In genomic region chr6:28981833-28982475, GRCh38 we compare ENCODE assay signal across 1 cellular context.
A peak's percentile ranks its signal among the peaks of the same experiment; 100 is the strongest.
TF ChIP-seq lines count a peak whose summit lies in the region.

No MANE protein-coding gene starts in this region.

TF ChIP-seq in K562, 482 proteins besides CTCF, POLR2A, EP300 and RAD21 (continued from another document and continues in another):
- TF ChIP-seq, protein P1, sequence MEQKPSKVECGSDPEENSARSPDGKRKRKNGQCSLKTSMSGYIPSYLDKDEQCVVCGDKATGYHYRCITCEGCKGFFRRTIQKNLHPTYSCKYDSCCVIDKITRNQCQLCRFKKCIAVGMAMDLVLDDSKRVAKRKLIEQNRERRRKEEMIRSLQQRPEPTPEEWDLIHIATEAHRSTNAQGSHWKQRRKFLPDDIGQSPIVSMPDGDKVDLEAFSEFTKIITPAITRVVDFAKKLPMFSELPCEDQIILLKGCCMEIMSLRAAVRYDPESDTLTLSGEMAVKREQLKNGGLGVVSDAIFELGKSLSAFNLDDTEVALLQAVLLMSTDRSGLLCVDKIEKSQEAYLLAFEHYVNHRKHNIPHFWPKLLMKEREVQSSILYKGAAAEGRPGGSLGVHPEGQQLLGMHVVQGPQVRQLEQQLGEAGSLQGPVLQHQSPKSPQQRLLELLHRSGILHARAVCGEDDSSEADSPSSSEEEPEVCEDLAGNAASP (IDR thresholded peaks at IDR 0.05): no peak
- TF ChIP-seq, protein P2, sequence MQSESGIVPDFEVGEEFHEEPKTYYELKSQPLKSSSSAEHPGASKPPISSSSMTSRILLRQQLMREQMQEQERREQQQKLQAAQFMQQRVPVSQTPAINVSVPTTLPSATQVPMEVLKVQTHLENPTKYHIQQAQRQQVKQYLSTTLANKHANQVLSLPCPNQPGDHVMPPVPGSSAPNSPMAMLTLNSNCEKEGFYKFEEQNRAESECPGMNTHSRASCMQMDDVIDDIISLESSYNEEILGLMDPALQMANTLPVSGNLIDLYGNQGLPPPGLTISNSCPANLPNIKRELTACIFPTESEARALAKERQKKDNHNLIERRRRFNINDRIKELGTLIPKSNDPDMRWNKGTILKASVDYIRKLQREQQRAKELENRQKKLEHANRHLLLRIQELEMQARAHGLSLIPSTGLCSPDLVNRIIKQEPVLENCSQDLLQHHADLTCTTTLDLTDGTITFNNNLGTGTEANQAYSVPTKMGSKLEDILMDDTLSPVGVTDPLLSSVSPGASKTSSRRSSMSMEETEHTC (IDR thresholded peaks at IDR 0.05): no peak; the same call in 1 of the 2 replicates
- TF ChIP-seq SNRNP70 (optimal IDR thresholded peaks at IDR 0.05; ENCODE audit: low read depth, low read length) (no peak), LEF1 (IDR thresholded peaks at IDR 0.05) (no peak), ZBTB43 (CRISPR knock-in tag; IDR thresholded peaks at IDR 0.05) (no peak), KDM4B (IDR thresholded peaks at IDR 0.05; ENCODE audit: borderline replicate concordance in 2 of 2, low read depth in 1 of 2) (no peak), ZNF280A (IDR thresholded peaks at IDR 0.05; ENCODE audit: low read depth, partially characterized antibody) (no peak), HNRNPH1 (optimal IDR thresholded peaks at IDR 0.05; ENCODE audit: low read depth, low read length) (no peak), ZKSCAN8 (CRISPR knock-in tag; IDR thresholded peaks at IDR 0.05) (peak; percentile 59; the same call in 1 of the 2 replicates), CREB5 (CRISPR knock-in tag; IDR thresholded peaks at IDR 0.05) (no peak), ZNF445 (CRISPR knock-in tag; IDR thresholded peaks at IDR 0.05; ENCODE audit: low read depth) (no peak), ZZZ3 (IDR thresholded peaks at IDR 0.05) (no peak), CBX2 (IDR thresholded peaks at IDR 0.05; ENCODE audit: insufficient read depth, low read length, poor library complexity, severe bottlenecking) (no peak), NCOA4 (IDR thresholded peaks at IDR 0.05; ENCODE audit: partially characterized antibody) (no peak), RBM34 (IDR thresholded peaks at IDR 0.05; ENCODE audit: borderline replicate concordance, insufficient read depth, low read length) (no peak), ZNF444 (CRISPR knock-in tag; IDR thresholded peaks at IDR 0.05) (no peak), JUNB (CRISPR knock-in tag; conservative IDR thresholded peaks at IDR 0.05) (no peak), ZHX1 (conservative IDR thresholded peaks at IDR 0.05; ENCODE audit: low read length) (no peak), ZNF133 (CRISPR knock-in tag; IDR thresholded peaks at IDR 0.05) (no peak), SRSF9 (IDR thresholded peaks at IDR 0.05; ENCODE audit: borderline replicate concordance, low read depth, low read length) (no peak), ZNF197 (CRISPR knock-in tag; IDR thresholded peaks at IDR 0.05; ENCODE audit: low read depth) (peak; percentile 40; the same call in 1 of the 2 replicates), ATF7 (IDR thresholded peaks at IDR 0.05) (peak; percentile 66), ZNF584 (CRISPR knock-in tag; IDR thresholded peaks at IDR 0.05; ENCODE audit: low read depth) (0 out of 2 replicates have a peak, but pooled peaks have one; percentile 56), BRCA1 (IDR thresholded peaks at IDR 0.05) (no peak), BRCA1 (CRISPR knock-in tag; IDR thresholded peaks at IDR 0.05) (no peak), SETDB1 (IDR thresholded peaks at IDR 0.05; ENCODE audit: low read length) (no peak), ESRRB (CRISPR knock-in tag; IDR thresholded peaks at IDR 0.05; ENCODE audit: borderline replicate concordance) (no peak), CBX8 (IDR thresholded peaks at IDR 0.05; ENCODE audit: borderline replicate concordance, extremely low read depth, low read depth, low read length, poor library complexity, severe bottlenecking) (no peak), SRSF1 (IDR thresholded peaks at IDR 0.05; ENCODE audit: low read depth, low read length) (no peak), KLF13 (tag; IDR thresholded peaks at IDR 0.05; ENCODE audit: borderline replicate concordance, low read depth) (peak; percentile 88), BCL6 (CRISPR knock-in tag; IDR thresholded peaks at IDR 0.05) (no peak), ZNF609 (CRISPR knock-in tag; IDR thresholded peaks at IDR 0.05; ENCODE audit: borderline replicate concordance) (peak; percentile 64; the same call in 1 of the 2 replicates), ARID2 (IDR thresholded peaks at IDR 0.05) (no peak), KAT2B (IDR thresholded peaks at IDR 0.05; ENCODE audit: low read depth, low read length) (no peak), MEF2A (IDR thresholded peaks at IDR 0.05; ENCODE audit: control insufficient read depth, low read depth, low read length) (no peak), ZNF696 (CRISPR knock-in tag; conservative IDR thresholded peaks at IDR 0.05) (no peak)
- TF ChIP-seq, protein P3, sequence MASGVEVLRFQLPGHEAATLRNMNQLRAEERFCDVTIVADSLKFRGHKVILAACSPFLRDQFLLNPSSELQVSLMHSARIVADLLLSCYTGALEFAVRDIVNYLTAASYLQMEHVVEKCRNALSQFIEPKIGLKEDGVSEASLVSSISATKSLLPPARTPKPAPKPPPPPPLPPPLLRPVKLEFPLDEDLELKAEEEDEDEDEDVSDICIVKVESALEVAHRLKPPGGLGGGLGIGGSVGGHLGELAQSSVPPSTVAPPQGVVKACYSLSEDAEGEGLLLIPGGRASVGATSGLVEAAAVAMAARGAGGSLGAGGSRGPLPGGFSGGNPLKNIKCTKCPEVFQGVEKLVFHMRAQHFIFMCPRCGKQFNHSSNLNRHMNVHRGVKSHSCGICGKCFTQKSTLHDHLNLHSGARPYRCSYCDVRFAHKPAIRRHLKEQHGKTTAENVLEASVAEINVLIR (CRISPR knock-in tag; IDR thresholded peaks at IDR 0.05): no peak
- TF ChIP-seq, protein P4, sequence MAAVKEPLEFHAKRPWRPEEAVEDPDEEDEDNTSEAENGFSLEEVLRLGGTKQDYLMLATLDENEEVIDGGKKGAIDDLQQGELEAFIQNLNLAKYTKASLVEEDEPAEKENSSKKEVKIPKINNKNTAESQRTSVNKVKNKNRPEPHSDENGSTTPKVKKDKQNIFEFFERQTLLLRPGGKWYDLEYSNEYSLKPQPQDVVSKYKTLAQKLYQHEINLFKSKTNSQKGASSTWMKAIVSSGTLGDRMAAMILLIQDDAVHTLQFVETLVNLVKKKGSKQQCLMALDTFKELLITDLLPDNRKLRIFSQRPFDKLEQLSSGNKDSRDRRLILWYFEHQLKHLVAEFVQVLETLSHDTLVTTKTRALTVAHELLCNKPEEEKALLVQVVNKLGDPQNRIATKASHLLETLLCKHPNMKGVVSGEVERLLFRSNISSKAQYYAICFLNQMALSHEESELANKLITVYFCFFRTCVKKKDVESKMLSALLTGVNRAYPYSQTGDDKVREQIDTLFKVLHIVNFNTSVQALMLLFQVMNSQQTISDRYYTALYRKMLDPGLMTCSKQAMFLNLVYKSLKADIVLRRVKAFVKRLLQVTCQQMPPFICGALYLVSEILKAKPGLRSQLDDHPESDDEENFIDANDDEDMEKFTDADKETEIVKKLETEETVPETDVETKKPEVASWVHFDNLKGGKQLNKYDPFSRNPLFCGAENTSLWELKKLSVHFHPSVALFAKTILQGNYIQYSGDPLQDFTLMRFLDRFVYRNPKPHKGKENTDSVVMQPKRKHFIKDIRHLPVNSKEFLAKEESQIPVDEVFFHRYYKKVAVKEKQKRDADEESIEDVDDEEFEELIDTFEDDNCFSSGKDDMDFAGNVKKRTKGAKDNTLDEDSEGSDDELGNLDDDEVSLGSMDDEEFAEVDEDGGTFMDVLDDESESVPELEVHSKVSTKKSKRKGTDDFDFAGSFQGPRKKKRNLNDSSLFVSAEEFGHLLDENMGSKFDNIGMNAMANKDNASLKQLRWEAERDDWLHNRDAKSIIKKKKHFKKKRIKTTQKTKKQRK (IDR thresholded peaks at IDR 0.05; ENCODE audit: borderline replicate concordance, low read depth, low read length): no peak
- TF ChIP-seq, protein P5, sequence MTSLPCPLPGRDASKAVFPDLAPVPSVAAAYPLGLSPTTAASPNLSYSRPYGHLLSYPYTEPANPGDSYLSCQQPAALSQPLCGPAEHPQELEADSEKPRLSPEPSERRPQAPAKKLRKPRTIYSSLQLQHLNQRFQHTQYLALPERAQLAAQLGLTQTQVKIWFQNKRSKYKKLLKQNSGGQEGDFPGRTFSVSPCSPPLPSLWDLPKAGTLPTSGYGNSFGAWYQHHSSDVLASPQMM (CRISPR knock-in tag; IDR thresholded peaks at IDR 0.05): no peak
